ENCODE assay signal across 11 cellular contexts in the genomic region with DNA sequence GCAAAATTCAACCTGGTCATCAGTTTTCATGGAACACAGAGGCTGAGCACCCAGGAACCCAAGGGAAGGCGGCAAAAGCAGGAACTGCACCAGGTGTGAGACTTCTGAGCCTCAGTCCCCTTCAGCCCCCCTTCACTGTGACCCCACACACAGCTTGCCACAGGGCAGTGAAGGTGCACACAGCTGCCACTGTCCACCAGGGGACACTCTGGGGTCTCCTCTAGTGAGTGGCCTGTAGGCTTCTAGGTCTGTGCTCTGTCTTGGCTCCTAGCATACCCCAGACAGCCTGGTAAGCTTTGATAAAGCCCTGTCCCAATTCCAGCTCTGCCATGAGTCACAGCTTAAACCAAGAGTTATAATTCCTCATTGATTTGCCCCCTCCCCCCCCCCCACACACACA. TPM values are rescaled to one million over a fixed set of nuclear protein-coding genes. Genes with fewer than 3 reads are reported as not detected.
DNase-seq lines count a peak whose midpoint lies in the region; ATAC-seq and TF ChIP-seq lines count a peak whose summit lies in the region.
"Had no signal": no experiment of that assay in that cellular context is flagged by ENCODE, and none has a peak within 500 bp of the region (broad histone marks: within the 10 kb centered on the region; RNA-seq: fewer than 3 reads in every experiment).

No MANE protein-coding gene starts in this region.

- H3K27ac ChIP-seq in 22Rv1 (no peak overlapping the region), WERI-Rb-1 (peak overlapping the region; percentile 36; the same call in 1 of the 2 replicates), right cardiac atrium (ENCODE audit: low read length) (peak overlapping the region; percentile 93), caudate nucleus (ENCODE audit: low read depth, low read length) (no peak overlapping the region)

- H3K27me3 ChIP-seq in H7 (ENCODE audit: control insufficient read depth, insufficient read depth, low read length) (no peaks in the 10 kb centered on the region), WERI-Rb-1 (ENCODE audit: insufficient read depth, low read depth, severe bottlenecking) (no peaks in the 10 kb centered on the region), right cardiac atrium (ENCODE audit: control insufficient read depth, insufficient read depth) (no peaks in the 10 kb centered on the region)

- H3K9me3 ChIP-seq in WERI-Rb-1 (ENCODE audit: severe bottlenecking) (no peaks in the 10 kb centered on the region), right cardiac atrium (ENCODE audit: control insufficient read depth, low read length) (no peaks in the 10 kb centered on the region)

- TF ChIP-seq CTCF in 22Rv1 (IDR thresholded peaks at IDR 0.05) (peak; percentile 22), WERI-Rb-1 (IDR thresholded peaks at IDR 0.05; ENCODE audit: low read depth, low read length) (peak; percentile 92)

- peaks cover 13% of the 10 kb centered on the region for H3K4me1 ChIP-seq in right cardiac atrium (ENCODE audit: control insufficient read depth, insufficient read depth, low read length)

- ATAC-seq in right cardiac atrium (no peak), HG03520 (IDR thresholded peaks at IDR 0.05; ENCODE audit: unreplicated experiment) (no peak)

- no peaks in the 10 kb centered on the region for H3K4me1 Mint-ChIP-seq in activated T-helper 2 cell treated with anti-CD3 and anti-CD28 coated beads, Interferon-gamma antibody, Interleukin-2, Interleukin-4, amounts not matched to agents 10 μg/mL and 5 μg/mL and 100 μg/mL, durations not matched to agents 14 hours and 24 hours and 36 hours (ENCODE audit: low read depth)

- H3K4me3 ChIP-seq in H7 (ENCODE audit: insufficient read depth, low read depth, low read length), result no peak overlapping the region
- H3K4me3 ChIP-seq in WERI-Rb-1 (ENCODE audit: low read depth, low read length), result no peak overlapping the region
- no peak overlapping the region for H3K4me3 ChIP-seq in right cardiac atrium (ENCODE audit: low read length)

- H3K4me3 Mint-ChIP-seq in activated T-helper 2 cell treated with anti-CD3 and anti-CD28 coated beads, Interferon-gamma antibody, Interleukin-2, Interleukin-4, amounts not matched to agents 10 μg/mL and 5 μg/mL and 100 μg/mL, durations not matched to agents 14 hours and 24 hours and 36 hours (ENCODE audit: low read depth), result no peak overlapping the region

- no peak overlapping the region for H3K27ac Mint-ChIP-seq in activated T-helper 2 cell treated with anti-CD3 and anti-CD28 coated beads, Interferon-gamma antibody, Interleukin-2, Interleukin-4, amounts not matched to agents 10 μg/mL and 5 μg/mL and 100 μg/mL, durations not matched to agents 14 hours and 24 hours and 36 hours

- H3K27me3 Mint-ChIP-seq in activated T-helper 2 cell treated with anti-CD3 and anti-CD28 coated beads, Interferon-gamma antibody, Interleukin-2, Interleukin-4, amounts not matched to agents 10 μg/mL and 5 μg/mL and 100 μg/mL, durations not matched to agents 14 hours and 24 hours and 36 hours (ENCODE audit: low read depth), result peaks cover 19% of the 10 kb centered on the region

- intact Hi-C loops in right cardiac atrium (cut with DNase I), result no loop called here
- intact Hi-C loops in activated T-helper 2 cell treated with anti-CD3 and anti-CD28 coated beads, Interferon-gamma antibody, Interleukin-2, Interleukin-4, amounts not matched to agents 10 μg/mL and 5 μg/mL and 100 μg/mL, durations not matched to agents 14 hours and 24 hours and 36 hours (cut with micrococcal nuclease), result no loop called here

- H3K36me3 ChIP-seq in H7 (replicated peaks; ENCODE audit: control insufficient read depth, insufficient read depth, low read length) (no peaks in the 10 kb centered on the region), WERI-Rb-1 (peaks cover 15% of the 10 kb centered on the region)

- DNase-seq in H7, result peak; percentile 85
- DNase-seq in WERI-Rb-1, result peak; percentile 82
- DNase-seq in right cardiac atrium, result peak in 2 of 3 donors; percentile 51 to 55
- no peak for DNase-seq in activated T-helper 2 cell treated with anti-CD3 and anti-CD28 coated beads, Interferon-gamma antibody, Interleukin-2, Interleukin-4, amounts not matched to agents 10 μg/mL and 5 μg/mL and 100 μg/mL, durations not matched to agents 14 hours and 24 hours and 36 hours (ENCODE audit: low spot score)
- no peak for DNase-seq in caudate nucleus (lab: John Stamatoyannopoulos, UW)
- no peak for DNase-seq in inferior parietal cortex (ENCODE audit: extremely low spot score)
- DNase-seq: cerebellar nuclear complex; NCI-H1092; stimulated activated CD8-positive, alpha-beta memory T cell treated with anti-CD3 and anti-CD28 coated beads, Interleukin-4, amount 100 ng/mL, for 48 hours had no signal

- no peaks in the 10 kb centered on the region for H3K36me3 Mint-ChIP-seq in activated T-helper 2 cell treated with anti-CD3 and anti-CD28 coated beads, Interferon-gamma antibody, Interleukin-2, Interleukin-4, amounts not matched to agents 10 μg/mL and 5 μg/mL and 100 μg/mL, durations not matched to agents 14 hours and 24 hours and 36 hours (ENCODE audit: low read depth)

- WGBS in right cardiac atrium, result 94% methylated on average over 1 of the region's 1 CpG

- H3K9me3 Mint-ChIP-seq in activated T-helper 2 cell treated with anti-CD3 and anti-CD28 coated beads, Interferon-gamma antibody, Interleukin-2, Interleukin-4, amounts not matched to agents 10 μg/mL and 5 μg/mL and 100 μg/mL, durations not matched to agents 14 hours and 24 hours and 36 hours, result no peaks in the 10 kb centered on the region

RNA-seq across cellular contexts. Expression of a gene that starts 12.1 kb away (rescaled TPM):
- total RNA-seq in H7 (2014; rRNA removed; shearing (Covaris generic)), result 9.3 and 9.5 TPM in 2 replicates
- 100 to 1,000 TPM; 113 to 163 (median 126) TPM for total RNA-seq in right cardiac atrium
- polyA plus RNA-seq in right cardiac atrium, result 132 TPM
- 0.30 and 0.41 TPM in 2 replicates for total RNA-seq in activated T-helper 2 cell treated with anti-CD3 and anti-CD28 coated beads, Interferon-gamma antibody, Interleukin-2, Interleukin-4, amounts not matched to agents 10 μg/mL and 5 μg/mL and 100 μg/mL, durations not matched to agents 14 hours and 24 hours and 36 hours

RNA-seq across cellular contexts. Expression of a gene that starts 24.8 kb away (rescaled TPM):
- 15.5 and 16.5 TPM in 2 replicates for total RNA-seq in H7 (2014; rRNA removed; shearing (Covaris generic))
- total RNA-seq in right cardiac atrium, result 10 to 100 TPM; 20.5 to 80.4 (median 24.7) TPM
- 13.5 TPM for polyA plus RNA-seq in right cardiac atrium
- total RNA-seq in activated T-helper 2 cell treated with anti-CD3 and anti-CD28 coated beads, Interferon-gamma antibody, Interleukin-2, Interleukin-4, amounts not matched to agents 10 μg/mL and 5 μg/mL and 100 μg/mL, durations not matched to agents 14 hours and 24 hours and 36 hours, result 9.8 TPM in 2 replicates

RNA-seq across cellular contexts. Expression of a gene that starts 58.3 kb away (rescaled TPM):
- 1.7 TPM in 2 replicates for total RNA-seq in H7 (2014; rRNA removed; shearing (Covaris generic))
- under 1 TPM in 2 of 4 donors, not detected in 2; 0.18 to 0.23 TPM for total RNA-seq in right cardiac atrium
- polyA plus RNA-seq in right cardiac atrium, result 0.43 TPM
- 5.0 and 6.4 TPM in 2 replicates for total RNA-seq in activated T-helper 2 cell treated with anti-CD3 and anti-CD28 coated beads, Interferon-gamma antibody, Interleukin-2, Interleukin-4, amounts not matched to agents 10 μg/mL and 5 μg/mL and 100 μg/mL, durations not matched to agents 14 hours and 24 hours and 36 hours

Comparison
In these comparisons a context has a peak if more than half of its experiments do, and no peak if none do; other contexts are left out.
1. H3K27ac ChIP-seq: peak in WERI-Rb-1 (single experiment) and right cardiac atrium (single experiment); none in 22Rv1 (single experiment) and caudate nucleus (single experiment).
2. DNase-seq: peak in H7 (single experiment), WERI-Rb-1 (single experiment) and right cardiac atrium (2 of 3); none in activated T-helper 2 cell treated with anti-CD3 and anti-CD28 coated beads, Interferon-gamma antibody, Interleukin-2, Interleukin-4, amounts not matched to agents 10 μg/mL and 5 μg/mL and 100 μg/mL, durations not matched to agents 14 hours and 24 hours and 36 hours (single experiment), caudate nucleus (0 of 61) and inferior parietal cortex (single experiment).
3. RNA of a gene that starts 12.1 kb away (total RNA-seq): 113 to 163 TPM in right cardiac atrium; 9.3 to 9.5 TPM in H7 and 0.30 to 0.41 TPM in activated T-helper 2 cell treated with anti-CD3 and anti-CD28 coated beads, Interferon-gamma antibody, Interleukin-2, Interleukin-4, amounts not matched to agents 10 μg/mL and 5 μg/mL and 100 μg/mL, durations not matched to agents 14 hours and 24 hours and 36 hours; every median in the first group is over 10 times any median in the second.